Comparison of ENCODE assay signal across 34 cellular contexts in the genomic region with DNA sequence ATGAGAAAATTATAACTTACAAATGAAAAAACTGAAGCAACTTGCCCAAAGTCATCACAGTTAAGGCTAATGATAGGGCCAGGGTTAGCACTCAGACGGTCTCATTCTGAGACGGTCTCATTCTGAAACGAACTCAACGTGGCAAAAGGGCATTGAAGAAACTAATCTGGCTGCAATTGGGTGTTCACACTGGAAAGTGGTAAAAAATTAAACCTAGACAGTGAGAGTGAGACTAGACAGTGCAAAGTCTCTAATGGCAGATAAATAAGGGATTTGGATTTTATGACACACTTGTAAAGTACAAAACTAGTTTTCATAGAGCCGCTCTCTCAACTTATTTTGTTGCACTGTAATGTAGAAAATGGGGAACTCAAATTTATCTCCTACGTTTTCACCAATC.
"Had no signal": no experiment of that assay in that cellular context is flagged by ENCODE, and none has a peak within 500 bp of the region (broad histone marks: within the 10 kb centered on the region; RNA-seq: fewer than 3 reads in every experiment).

No MANE protein-coding gene starts in this region.

- H3K27ac Mint-ChIP-seq: activated CD4-positive, alpha-beta T cell treated with anti-CD3 and anti-CD28 coated beads for 36 hours; activated CD8-positive, alpha-beta memory T cell treated with anti-CD3 and anti-CD28 coated beads, Interleukin-2, amount 10 ng/mL, durations not matched to agents 7 days and 5 days; activated naive CD4-positive, alpha-beta T cell treated with anti-CD3 and anti-CD28 coated beads, Interleukin-2, amount 50 U/mL, for 24 hours; activated naive CD8-positive, alpha-beta T cell treated with anti-CD3 and anti-CD28 coated beads, Interleukin-2, amount 10 ng/mL, durations not matched to agents 7 days and 5 days; activated T-helper 2 cell treated with anti-CD3 and anti-CD28 coated beads, Interferon-gamma antibody, Interleukin-2, Interleukin-4, amounts not matched to agents 10 μg/mL and 5 μg/mL and 100 μg/mL, durations not matched to agents 14 hours and 24 hours and 36 hours had no signal

- DNase-seq: activated CD4-positive, alpha-beta T cell treated with anti-CD3 and anti-CD28 coated beads for 36 hours; activated CD4-positive, alpha-beta T cell treated with anti-CD3 and anti-CD28 coated beads, Interleukin-2, amount 10 ng/mL, durations not matched to agents 7 days and 5 days; activated CD4-positive, alpha-beta T cell treated with anti-CD3 and anti-CD28 coated beads, Interleukin-2, amount 50 U/mL, for 48 hours; activated CD8-positive, alpha-beta memory T cell treated with anti-CD3 and anti-CD28 coated beads for 24 hours; activated CD8-positive, alpha-beta memory T cell treated with anti-CD3 and anti-CD28 coated beads, Interleukin-2, amount 10 ng/mL, durations not matched to agents 7 days and 5 days; activated CD8-positive, alpha-beta memory T cell treated with anti-CD3 and anti-CD28 coated beads, Interleukin-2, amount 50 U/mL, for 48 hours; activated gamma-delta T cell; activated naive CD4-positive, alpha-beta T cell treated with Interleukin-2 at 50 U/mL for 16 hours; activated naive CD8-positive, alpha-beta T cell treated with anti-CD3 and anti-CD28 coated beads, Interleukin-2, amount 10 ng/mL, durations not matched to agents 7 days and 5 days; amygdala; Karpas-422; KBM-7; NCI-H1105; NCI-H1417 treated with DMSO at 0.1 percent for 48 hours; NCI-H1930; NCI-H2081 treated with DMSO at 0.1 percent for 48 hours; NCI-H226; NCI-H446 treated with DMSO at 0.1 percent for 48 hours; NCI-H524; NK-92 treated with Interleukin-12 subunit alpha and Interleukin-12 subunit beta, amount 100 ng/mL, for 24 hours; PC-3; SW 1271; T-helper 1 cell; T-helper 2 cell; T1000 had no signal

- FAIRE-seq: RCC 7860 had no signal

- H3K9me3 ChIP-seq: ascending aorta had no signal

- H3K27ac ChIP-seq: ascending aorta, cardiac muscle cell, RWPE1 had no signal

- H3K27me3 ChIP-seq: ascending aorta, cardiac muscle cell had no signal

- H3K4me3 ChIP-seq: ascending aorta, cardiac muscle cell had no signal

- ATAC-seq: activated CD4-positive, alpha-beta T cell treated with anti-CD3 and anti-CD28 coated beads for 36 hours; activated CD4-positive, CD25-positive, alpha-beta regulatory T cell treated with anti-CD3 and anti-CD28 coated beads, Interleukin-2, amount 50 U/mL, for 24 hours; activated CD8-positive, alpha-beta memory T cell treated with anti-CD3 and anti-CD28 coated beads, Interleukin-2, amount 10 ng/mL, durations not matched to agents 7 days and 5 days; PC-3; Right ventricle myocardium inferior had no signal

- H3K4me3 Mint-ChIP-seq: activated CD4-positive, alpha-beta T cell treated with anti-CD3 and anti-CD28 coated beads for 36 hours; activated CD4-positive, alpha-beta T cell treated with anti-CD3 and anti-CD28 coated beads, Interleukin-2, amount 10 ng/mL, durations not matched to agents 7 days and 5 days; activated CD8-positive, alpha-beta memory T cell treated with anti-CD3 and anti-CD28 coated beads, Interleukin-2, amount 10 ng/mL, durations not matched to agents 7 days and 5 days; activated naive CD4-positive, alpha-beta T cell treated with anti-CD3 and anti-CD28 coated beads, Interleukin-2, amount 50 U/mL, for 24 hours; activated naive CD8-positive, alpha-beta T cell treated with anti-CD3 and anti-CD28 coated beads, Interleukin-2, amount 10 ng/mL, durations not matched to agents 7 days and 5 days; central memory CD8-positive, alpha-beta T cell had no signal

- H3K27me3 Mint-ChIP-seq: activated CD4-positive, alpha-beta T cell treated with anti-CD3 and anti-CD28 coated beads for 36 hours; activated CD4-positive, alpha-beta T cell treated with anti-CD3 and anti-CD28 coated beads, Interleukin-2, amount 10 ng/mL, durations not matched to agents 7 days and 5 days; activated CD8-positive, alpha-beta memory T cell treated with anti-CD3 and anti-CD28 coated beads, Interleukin-2, amount 10 ng/mL, durations not matched to agents 7 days and 5 days; activated naive CD4-positive, alpha-beta T cell treated with anti-CD3 and anti-CD28 coated beads, Interleukin-2, amount 50 U/mL, for 24 hours; activated naive CD8-positive, alpha-beta T cell treated with anti-CD3 and anti-CD28 coated beads, Interleukin-2, amount 10 ng/mL, durations not matched to agents 7 days and 5 days; central memory CD8-positive, alpha-beta T cell had no signal

- H3K4me1 ChIP-seq: ascending aorta had no signal

- H3K9me3 Mint-ChIP-seq: activated CD4-positive, alpha-beta T cell treated with anti-CD3 and anti-CD28 coated beads, Interleukin-2, amount 10 ng/mL, durations not matched to agents 7 days and 5 days; activated naive CD4-positive, alpha-beta T cell treated with anti-CD3 and anti-CD28 coated beads, Interleukin-2, amount 50 U/mL, for 24 hours; activated naive CD8-positive, alpha-beta T cell treated with anti-CD3 and anti-CD28 coated beads, Interleukin-2, amount 10 ng/mL, durations not matched to agents 7 days and 5 days; activated T-helper 2 cell treated with anti-CD3 and anti-CD28 coated beads, Interferon-gamma antibody, Interleukin-2, Interleukin-4, amounts not matched to agents 10 μg/mL and 5 μg/mL and 100 μg/mL, durations not matched to agents 14 hours and 24 hours and 36 hours; central memory CD8-positive, alpha-beta T cell had no signal

- H3K36me3 ChIP-seq: cardiac muscle cell had no signal
